In genomic region chr10:110973400-110973799, GRCh38 we compare ENCODE assay signal across 15 cellular contexts.
"Had no signal": no experiment of that assay in that cellular context is flagged by ENCODE, and none has a peak within 500 bp of the region (broad histone marks: within the 10 kb centered on the region; RNA-seq: fewer than 3 reads in every experiment).

No MANE protein-coding gene starts in this region.

- H3K9me3 Mint-ChIP-seq: effector memory CD8-positive, alpha-beta T cell; stimulated activated effector memory CD8-positive, alpha-beta T cell treated with anti-CD3 and anti-CD28 coated beads, Interleukin-12 subunit alpha, Interleukin-12 subunit beta, amount 100 ng/mL, for 72 hours had no signal

- H3K27me3 Mint-ChIP-seq: activated naive CD8-positive, alpha-beta T cell treated with anti-CD3 and anti-CD28 coated beads, Interleukin-2, amount 50 U/mL, for 24 hours; effector memory CD8-positive, alpha-beta T cell; naive thymus-derived CD8-positive, alpha-beta T cell had no signal

- DNase-seq: activated CD4-positive, alpha-beta T cell treated with anti-CD3 and anti-CD28 coated beads for 48 hours; activated CD8-positive, alpha-beta memory T cell treated with anti-CD3 and anti-CD28 coated beads, Interleukin-2, amount 50 U/mL, for 48 hours; activated CD8-positive, alpha-beta T cell treated with anti-CD3 and anti-CD28 coated beads, Interleukin-2, amount 10 ng/mL, durations not matched to agents 7 days and 5 days; activated naive CD8-positive, alpha-beta T cell treated with anti-CD3 and anti-CD28 coated beads, Interleukin-2, amount 50 U/mL, for 24 hours; cortex of kidney; effector memory CD8-positive, alpha-beta T cell; hippocampal formation; lower lobe of right lung; naive thymus-derived CD8-positive, alpha-beta T cell; small intestine; WERI-Rb-1 had no signal

- H3K4me3 Mint-ChIP-seq: activated CD8-positive, alpha-beta T cell treated with anti-CD3 and anti-CD28 coated beads, Interleukin-2, amount 10 ng/mL, durations not matched to agents 7 days and 5 days; activated naive CD8-positive, alpha-beta T cell treated with anti-CD3 and anti-CD28 coated beads, Interleukin-2, amount 50 U/mL, for 24 hours; stimulated activated effector memory CD8-positive, alpha-beta T cell treated with anti-CD3 and anti-CD28 coated beads, Interleukin-12 subunit alpha, Interleukin-12 subunit beta, amount 100 ng/mL, for 72 hours had no signal

- H3K27me3 ChIP-seq: right atrium auricular region, tibial nerve had no signal

- H3K4me3 ChIP-seq: lower lobe of right lung, right atrium auricular region, tibial nerve had no signal

- H3K36me3 ChIP-seq: lower lobe of right lung, right atrium auricular region, WERI-Rb-1 had no signal

- FAIRE-seq: astrocyte had no signal

- H3K4me1 ChIP-seq: lower lobe of right lung had no signal

- H3K27ac ChIP-seq: lower lobe of right lung, right atrium auricular region, tibial nerve, WERI-Rb-1 had no signal

- H3K27ac Mint-ChIP-seq: activated CD8-positive, alpha-beta T cell treated with anti-CD3 and anti-CD28 coated beads, Interleukin-2, amount 10 ng/mL, durations not matched to agents 7 days and 5 days; activated naive CD8-positive, alpha-beta T cell treated with anti-CD3 and anti-CD28 coated beads, Interleukin-2, amount 50 U/mL, for 24 hours; stimulated activated effector memory CD8-positive, alpha-beta T cell treated with anti-CD3 and anti-CD28 coated beads, Interleukin-12 subunit alpha, Interleukin-12 subunit beta, amount 100 ng/mL, for 72 hours had no signal

- ATAC-seq: activated CD8-positive, alpha-beta T cell treated with anti-CD3 and anti-CD28 coated beads, Interleukin-2, amount 10 ng/mL, durations not matched to agents 7 days and 5 days; activated naive CD8-positive, alpha-beta T cell treated with anti-CD3 and anti-CD28 coated beads, Interleukin-2, amount 50 U/mL, for 24 hours; effector memory CD8-positive, alpha-beta T cell; lower lobe of right lung; naive thymus-derived CD8-positive, alpha-beta T cell; stimulated activated effector memory CD8-positive, alpha-beta T cell treated with anti-CD3 and anti-CD28 coated beads, Interleukin-12 subunit alpha, Interleukin-12 subunit beta, amount 100 ng/mL, for 72 hours had no signal

- H3K9me3 ChIP-seq: lower lobe of right lung, right atrium auricular region, tibial nerve had no signal
